Comparison of ENCODE assay signal across 20 cellular contexts in the genomic region with DNA sequence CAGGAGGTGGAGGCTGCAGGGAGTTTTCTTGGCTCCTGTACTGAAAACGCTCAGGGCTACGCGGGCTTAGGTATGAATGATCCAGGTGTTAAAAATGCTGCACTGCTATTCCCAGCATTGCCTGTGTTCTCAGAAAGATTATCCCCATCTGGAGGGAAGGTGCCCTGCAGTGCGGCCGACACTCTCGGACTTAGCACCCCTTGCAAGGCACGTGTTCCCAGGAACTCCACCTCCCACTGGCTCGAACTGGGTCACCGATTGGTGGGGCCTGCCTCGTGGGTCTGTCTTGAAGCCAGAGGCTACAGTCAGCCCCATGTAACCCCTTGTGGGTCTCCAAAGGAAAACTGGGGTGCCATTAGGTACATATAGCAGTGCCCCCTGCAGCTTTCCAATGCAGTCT. TPM values are rescaled to one million over a fixed set of nuclear protein-coding genes. Genes with fewer than 3 reads are reported as not detected.
DNase-seq lines count a peak whose midpoint lies in the region; ATAC-seq and TF ChIP-seq lines count a peak whose summit lies in the region.
"Had no signal": no experiment of that assay in that cellular context is flagged by ENCODE, and none has a peak within 500 bp of the region (broad histone marks: within the 10 kb centered on the region; RNA-seq: fewer than 3 reads in every experiment).

No MANE protein-coding gene starts in this region.

- H3K27ac ChIP-seq in right cardiac atrium (ENCODE audit: low read length) (no peak overlapping the region), right atrium auricular region (no peak overlapping the region), GM23248 (no peak overlapping the region), neuronal stem cell (replicated peaks; ENCODE audit: low read length) (no peak overlapping the region)
- no peak overlapping the region for H3K27ac ChIP-seq in CD4-positive, alpha-beta T cell (ENCODE audit: low read depth, low read length)
- H3K27ac ChIP-seq: A549; BLaER1 treated with 17β-estradiol and CSF1 and Interleukin-3, amounts not matched to agents 10 nM and 100 nM had no signal

- peak overlapping the region; percentile 4 for H3K4me3 Mint-ChIP-seq in CD4-positive, alpha-beta T cell
- H3K4me3 Mint-ChIP-seq: CD14-positive monocyte had no signal

- H3K9me2 ChIP-seq in GM23248 (ENCODE audit: insufficient read depth), result no peaks in the 10 kb centered on the region

- no peak overlapping the region for H3K14ac ChIP-seq in neuronal stem cell (ENCODE audit: low read length)

- no peak overlapping the region for H4K8ac ChIP-seq in neuronal stem cell (ENCODE audit: low read depth, low read length)

- no peak for ATAC-seq in right cardiac atrium
- ATAC-seq in CD4-positive, alpha-beta T cell (ENCODE audit: poor library complexity), result no peak
- ATAC-seq: A549 had no signal

- H4K91ac ChIP-seq in neuronal stem cell (ENCODE audit: low read depth, low read length, poor library complexity), result no peak overlapping the region

- H3K27me3 Mint-ChIP-seq in CD4-positive, alpha-beta T cell, result no peaks in the 10 kb centered on the region
- H3K27me3 Mint-ChIP-seq: CD4-positive, alpha-beta memory T cell had no signal

- no peaks in the 10 kb centered on the region for H4K20me1 ChIP-seq in GM23248 (ENCODE audit: insufficient read depth)

- intact Hi-C loops in right cardiac atrium (cut with DNase I), result loop anchor here in 2 of 4 donors (10.0 kb wide), 2 partner anchors 109 to 359 kb away; a partner anchor contains a TSS
- intact Hi-C loops in CD4-positive, alpha-beta T cell (cut with DNase I, micrococcal nuclease), result loop anchor here (10.0 kb wide), 2 partner anchors 129 to 659 kb away; a partner anchor contains a TSS

- 57% methylated on average over 10 of the region's 10 CpGs for WGBS in right cardiac atrium
- WGBS in GM23248 (ENCODE audit: low coverage in 1 of 2, low lambda C conversion rate in 2 of 2, missing lambda C conversion rate in 2 of 2), 2 experiments, result 9 to 16% methylated on average over 10 of the region's 10 CpGs
- no CpG with 5 or more reads among the region's 10 CpGs for WGBS in neuronal stem cell (ENCODE audit: extremely low coverage in 2 of 2, insufficient read length in 2 of 2, insufficient replicate concordance in 1 of 2), 2 donors

- POLR2A ChIA-PET in CD4-positive, alpha-beta T cell (lab: Charles Lee), result no interaction called here

- H3K9me3 Mint-ChIP-seq in CD4-positive, alpha-beta T cell, result no peaks in the 10 kb centered on the region
- H3K9me3 Mint-ChIP-seq: CD4-positive, alpha-beta memory T cell had no signal

- no peak overlapping the region for H3K23ac ChIP-seq in neuronal stem cell (ENCODE audit: low read depth, low read length, poor library complexity)

- H3K4me3 ChIP-seq in right cardiac atrium (ENCODE audit: low read length) (no peak overlapping the region), right atrium auricular region (no peak overlapping the region), GM23248 (no peak overlapping the region), neuronal stem cell (ENCODE audit: low read length in 2 of 2) (no peak overlapping the region)
- H3K4me3 ChIP-seq: A549; BLaER1 treated with 17β-estradiol and CSF1 and Interleukin-3, amounts not matched to agents 10 nM and 100 nM had no signal

- no peak overlapping the region for H3K9ac ChIP-seq in GM23248
- no peak overlapping the region for H3K9ac ChIP-seq in neuronal stem cell (ENCODE audit: low read depth, low read length, poor library complexity)
- H3K9ac ChIP-seq: BLaER1 treated with 17β-estradiol and CSF1 and Interleukin-3, amounts not matched to agents 10 nM and 100 nM had no signal

- no peaks in the 10 kb centered on the region for H3K36me3 ChIP-seq in right atrium auricular region
- no peaks in the 10 kb centered on the region for H3K36me3 ChIP-seq in GM23248 (ENCODE audit: low read depth)
- H3K36me3 ChIP-seq in neuronal stem cell (replicated peaks in 1 of 2; ENCODE audit: control insufficient read depth in 2 of 2, insufficient read depth in 2 of 2, low read length in 2 of 2), result no peaks in the 10 kb centered on the region
- H3K36me3 ChIP-seq: BE2C; BLaER1 treated with 17β-estradiol and CSF1 and Interleukin-3, amounts not matched to agents 10 nM and 100 nM had no signal

- H3K4me1 Mint-ChIP-seq in CD4-positive, alpha-beta T cell (ENCODE audit: low read depth), result peaks cover 16% of the 10 kb centered on the region

- H2BK120ac ChIP-seq in neuronal stem cell (ENCODE audit: low read depth, low read length), result no peak overlapping the region

- no peak overlapping the region for H2BK5ac ChIP-seq in neuronal stem cell (ENCODE audit: low read length)

- H2BK15ac ChIP-seq in neuronal stem cell (ENCODE audit: low read length), result peak overlapping the region; percentile 98

- TF ChIP-seq CTCF in right atrium auricular region (IDR thresholded peaks at IDR 0.05), result no peak
- TF ChIP-seq CTCF in CD4-positive, alpha-beta T cell (IDR thresholded peaks at IDR 0.05), result no peak

- CTCF ChIA-PET in CD4-positive, alpha-beta T cell (lab: Charles Lee), result no interaction called here

- no peak overlapping the region for H3K27ac Mint-ChIP-seq in CD4-positive, alpha-beta T cell

- H3K36me3 Mint-ChIP-seq in CD4-positive, alpha-beta T cell (ENCODE audit: low read depth), result no peaks in the 10 kb centered on the region
- H3K36me3 Mint-ChIP-seq: CD14-positive monocyte had no signal

- H2BK12ac ChIP-seq in neuronal stem cell (ENCODE audit: low read length), result no peak overlapping the region

- no peaks in the 10 kb centered on the region for H3K9me3 ChIP-seq in right cardiac atrium (ENCODE audit: control insufficient read depth, low read length)
- H3K9me3 ChIP-seq in right atrium auricular region, result no peaks in the 10 kb centered on the region
- no peaks in the 10 kb centered on the region for H3K9me3 ChIP-seq in CD4-positive, alpha-beta T cell (ENCODE audit: control insufficient read depth, low read length)
- H3K9me3 ChIP-seq in GM23248 (ENCODE audit: low read depth), result no peaks in the 10 kb centered on the region
- no peaks in the 10 kb centered on the region for H3K9me3 ChIP-seq in neuronal stem cell (replicated peaks in 1 of 2; ENCODE audit: control insufficient read depth in 2 of 2, insufficient read depth in 1 of 2, low read depth in 1 of 2, low read length in 2 of 2)
- H3K9me3 ChIP-seq: A549; BE2C; BLaER1 treated with 17β-estradiol and CSF1 and Interleukin-3, amounts not matched to agents 10 nM and 100 nM; Caco-2 had no signal

- H3K4ac ChIP-seq in neuronal stem cell (ENCODE audit: low read length), result no peak overlapping the region

- H2AFZ ChIP-seq in GM23248 (no peak overlapping the region), neuronal stem cell (ENCODE audit: low read length) (no peak overlapping the region)

- in situ Hi-C loops in GM23248 (cut with MboI), result no loop called here

- H3K27me3 ChIP-seq in right cardiac atrium (ENCODE audit: control insufficient read depth, insufficient read depth), result no peaks in the 10 kb centered on the region
- no peaks in the 10 kb centered on the region for H3K27me3 ChIP-seq in right atrium auricular region
- H3K27me3 ChIP-seq in CD4-positive, alpha-beta T cell (ENCODE audit: control insufficient read depth, insufficient read depth, low read length), result no peaks in the 10 kb centered on the region
- peaks cover 17% of the 10 kb centered on the region for H3K27me3 ChIP-seq in GM23248 (replicated peaks; ENCODE audit: insufficient read depth)
- peaks cover 0 to 26% (median 0%) of the 10 kb centered on the region in 3 experiments for H3K27me3 ChIP-seq in neuronal stem cell (ENCODE audit: control insufficient read depth in 3 of 3, insufficient read depth in 3 of 3, low read depth in 1 of 3, low read length in 3 of 3)
- H3K27me3 ChIP-seq: BE2C had no signal

- no peaks in the 10 kb centered on the region for H3K79me2 ChIP-seq in GM23248 (ENCODE audit: insufficient read depth)

- H3K4me1 ChIP-seq in right cardiac atrium (ENCODE audit: control insufficient read depth, insufficient read depth, low read length) (no peaks in the 10 kb centered on the region), right atrium auricular region (peaks cover 0 to 9% of the 10 kb centered on the region in 2 donors), GM23248 (ENCODE audit: insufficient read depth) (peaks cover 6% of the 10 kb centered on the region), neuronal stem cell (ENCODE audit: control insufficient read depth in 2 of 2, insufficient read depth in 1 of 2, low read depth in 1 of 2, low read length in 2 of 2) (peaks cover 0 to 19% of the 10 kb centered on the region in 2 donors)
- H3K4me1 ChIP-seq: Caco-2 had no signal

- no peak overlapping the region for H2AK5ac ChIP-seq in neuronal stem cell (ENCODE audit: low read depth, low read length)

- DNase-seq in right cardiac atrium, result peak in 2 of 3 donors; percentile 30
- no peak for DNase-seq in right atrium auricular region (ENCODE audit: low spot score)
- DNase-seq in CD4-positive, alpha-beta T cell, result no peak
- DNase-seq in GM23248, result peak; percentile 31
- no peak for DNase-seq in neuronal stem cell (ENCODE audit: low spot score)
- no peak for DNase-seq in NCI-H526 treated with DMSO at 0.1 percent for 48 hours (lab: John Stamatoyannopoulos, UW)
- no peak for DNase-seq in middle frontal gyrus (ENCODE audit: extremely low spot score, low spot score)
- DNase-seq: 8988T; ACHN; AML-193; BE2C; Caco-2; CD4-positive, alpha-beta memory T cell; DMS153; DND-41; H7; HCEC 1CT had no signal

- peaks cover 4% of the 10 kb centered on the region; the same call in 1 of the 2 replicates for H3F3A ChIP-seq in GM23248 (ENCODE audit: insufficient read depth)

- no peak overlapping the region for H3K4me2 ChIP-seq in GM23248 (ENCODE audit: unreplicated experiment)
- H3K4me2 ChIP-seq in neuronal stem cell (ENCODE audit: insufficient read depth, low read length, poor library complexity, severe bottlenecking), result no peak overlapping the region
- H3K4me2 ChIP-seq: A549; BLaER1 treated with 17β-estradiol and CSF1 and Interleukin-3, amounts not matched to agents 10 nM and 100 nM had no signal

- no peak overlapping the region for H3K18ac ChIP-seq in neuronal stem cell (ENCODE audit: low read length)

- no peaks in the 10 kb centered on the region for H3K79me1 ChIP-seq in neuronal stem cell (ENCODE audit: low read depth, low read length)

RNA-seq across cellular contexts. Expression of a gene that starts 25.7 kb away (rescaled TPM):
- 1 to 10 TPM in 3 of 4 donors, under 1 TPM in 1; 0.89 to 2.1 (median 1.2) TPM for total RNA-seq in right cardiac atrium
- polyA plus RNA-seq in right cardiac atrium, result 1.1 TPM
- 1 to 10 TPM; 1.1 to 1.3 TPM for total RNA-seq in right atrium auricular region
- under 1 TPM; 0.14 to 0.25 TPM for total RNA-seq in CD4-positive, alpha-beta T cell
- 0.22 and 0.38 TPM in 2 replicates for total RNA-seq in GM23248 (2014; rRNA removed; shearing (Covaris generic))
- polyA plus RNA-seq in GM23248 (2016; fragmentation: Nextera tagmentation; extraction: Ambion mirVana), result 2.6 TPM in 2 replicates
- polyA plus RNA-seq in neuronal stem cell (2013, experiment 1 of 2), result 1.3 TPM
- 1.4 TPM for polyA plus RNA-seq in neuronal stem cell (2013, experiment 2 of 2)
- polyA plus RNA-seq: CD14-positive monocyte had no signal

Comparison
In these comparisons a context has a peak if more than half of its experiments do, and no peak if none do; other contexts are left out.
1. DNase-seq: peak in right cardiac atrium (2 of 3) and GM23248 (single experiment); none in right atrium auricular region (single experiment), CD4-positive, alpha-beta T cell (0 of 10), neuronal stem cell (single experiment), NCI-H526 treated with DMSO at 0.1 percent for 48 hours (single experiment) and middle frontal gyrus (single experiment).